ENCODE assay signal across 21 cellular contexts in the genomic region with DNA sequence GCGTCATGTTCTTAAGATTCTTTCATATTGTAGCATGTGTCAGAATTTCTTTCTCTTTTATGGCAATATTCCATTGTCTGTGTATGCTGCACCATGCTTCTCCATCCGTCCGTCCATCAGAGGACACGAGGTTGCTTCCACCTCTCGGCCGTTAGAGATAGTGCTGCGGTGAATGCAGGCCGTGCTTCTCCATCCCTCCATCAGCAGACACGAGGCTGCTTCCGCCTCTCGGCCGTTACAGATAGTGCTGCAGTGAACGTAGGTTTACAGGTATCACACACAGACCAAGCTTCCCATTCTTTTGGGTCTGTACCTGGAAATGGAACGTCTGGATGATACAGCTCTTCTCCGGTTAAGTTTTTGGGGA.
DNase-seq lines count a peak whose midpoint lies in the region; ATAC-seq and TF ChIP-seq lines count a peak whose summit lies in the region.
"Had no signal": no experiment of that assay in that cellular context is flagged by ENCODE, and none has a peak within 500 bp of the region (broad histone marks: within the 10 kb centered on the region; RNA-seq: fewer than 3 reads in every experiment).

No MANE protein-coding gene starts in this region.

- no peaks in the 10 kb centered on the region for H3K9me3 ChIP-seq in H9 (ENCODE audit: control insufficient read depth, low read depth, low read length)
- H3K9me3 ChIP-seq in mucosa of stomach (ENCODE audit: control insufficient read depth, low read length), result no peaks in the 10 kb centered on the region
- H3K9me3 ChIP-seq: ascending aorta, SJCRH30 had no signal

- H3K9ac ChIP-seq in H9 (ENCODE audit: extremely low read depth, insufficient read length, low read length), result no peak overlapping the region
- peak overlapping the region; percentile 17 for H3K9ac ChIP-seq in mucosa of stomach (ENCODE audit: low read length)
- H3K9ac ChIP-seq in mesendoderm (ENCODE audit: low read length), result no peak overlapping the region
- H3K9ac ChIP-seq: GM23248, parathyroid adenoma had no signal

- H3K9me3 Mint-ChIP-seq in H9 (no peaks in the 10 kb centered on the region), type B pancreatic cell (no peaks in the 10 kb centered on the region)
- H3K9me3 Mint-ChIP-seq in effector memory CD8-positive, alpha-beta T cell, result no peaks in the 10 kb centered on the region
- H3K9me3 Mint-ChIP-seq: activated naive CD4-positive, alpha-beta T cell treated with anti-CD3 and anti-CD28 coated beads, Interleukin-2, amount 50 U/mL, for 24 hours; CD4-positive, alpha-beta memory T cell; central memory CD8-positive, alpha-beta T cell; T-cell had no signal

- H3K23ac ChIP-seq in H9 (ENCODE audit: insufficient read length, low read depth, low read length), result no peak overlapping the region
- no peak overlapping the region for H3K23ac ChIP-seq in mesendoderm (ENCODE audit: low read length)

- H3K27ac Mint-ChIP-seq in H9 (peak overlapping the region in 2 of 3 experiments; percentile 28 to 33; a peak in 2 of 7 replicates), type B pancreatic cell (peak overlapping the region; percentile 79)
- H3K27ac Mint-ChIP-seq in effector memory CD8-positive, alpha-beta T cell, result peak overlapping the region; percentile 46 to 58
- H3K27ac Mint-ChIP-seq: activated naive CD4-positive, alpha-beta T cell treated with anti-CD3 and anti-CD28 coated beads, Interleukin-2, amount 50 U/mL, for 24 hours; T-cell had no signal

- H3K27ac ChIP-seq in H9 (ENCODE audit: insufficient read length, low read depth, low read length), result no peak overlapping the region
- no peak overlapping the region for H3K27ac ChIP-seq in mesendoderm (ENCODE audit: low read depth, low read length)
- H3K27ac ChIP-seq: ascending aorta, GM23248, parathyroid adenoma, SJCRH30 had no signal

- H4K91ac ChIP-seq in H9 (ENCODE audit: insufficient read length, low read depth, low read length), result no peak overlapping the region

- H3K56ac ChIP-seq in H9 (ENCODE audit: insufficient read length, low read depth, low read length) (no peak overlapping the region), mesendoderm (ENCODE audit: low read length) (no peak overlapping the region)

- H3K4me1 ChIP-seq in H9 (ENCODE audit: insufficient read depth, low read length), result no peaks in the 10 kb centered on the region
- H3K4me1 ChIP-seq in mucosa of stomach (ENCODE audit: control insufficient read depth, insufficient read depth, low read length), result peaks cover 74% of the 10 kb centered on the region
- H3K4me1 ChIP-seq in mesendoderm (ENCODE audit: control insufficient read depth, low read depth, low read length), result no peaks in the 10 kb centered on the region
- H3K4me1 ChIP-seq: SJCRH30 had no signal

- no peaks in the 10 kb centered on the region for H3K36me3 ChIP-seq in mucosa of stomach (ENCODE audit: control insufficient read depth, insufficient read depth, low read length)
- H3K36me3 ChIP-seq in mesendoderm (ENCODE audit: control insufficient read depth, insufficient read depth, low read length), result no peaks in the 10 kb centered on the region
- H3K36me3 ChIP-seq: ascending aorta, SJCRH30 had no signal

- no peak overlapping the region for H3K4me2 ChIP-seq in H9 (ENCODE audit: insufficient read depth, insufficient read length, low read length)
- H3K4me2 ChIP-seq in mesendoderm (ENCODE audit: low read length), result no peak overlapping the region

- H3K4me3 Mint-ChIP-seq in H9 (no peak overlapping the region), type B pancreatic cell (no peak overlapping the region)
- H3K4me3 Mint-ChIP-seq in effector memory CD8-positive, alpha-beta T cell, result no peak overlapping the region
- H3K4me3 Mint-ChIP-seq: activated naive CD4-positive, alpha-beta T cell treated with anti-CD3 and anti-CD28 coated beads, Interleukin-2, amount 50 U/mL, for 24 hours; CD4-positive, alpha-beta memory T cell; central memory CD8-positive, alpha-beta T cell; T-cell had no signal

- no peak overlapping the region for H2BK12ac ChIP-seq in H9 (ENCODE audit: insufficient read length, low read depth, low read length)

- H2BK5ac ChIP-seq in H9 (ENCODE audit: insufficient read length, low read length), result no peak overlapping the region
- H2BK5ac ChIP-seq in mesendoderm (ENCODE audit: low read length), result no peak overlapping the region

- H3K36me3 Mint-ChIP-seq in H9 (ENCODE audit: insufficient read depth in 1 of 3, low read depth in 3 of 3), result no peaks in the 10 kb centered on the region; a peak in 1 of 7 replicates
- H3K36me3 Mint-ChIP-seq in effector memory CD8-positive, alpha-beta T cell (ENCODE audit: insufficient read depth), result peaks cover 5% of the 10 kb centered on the region
- H3K36me3 Mint-ChIP-seq in type B pancreatic cell, result no peaks in the 10 kb centered on the region

- H3K4ac ChIP-seq in H9 (ENCODE audit: low read depth, low read length) (no peak overlapping the region), mesendoderm (ENCODE audit: low read depth, low read length) (no peak overlapping the region)

- no peak for DNase-seq in H9
- no peak for DNase-seq in effector memory CD8-positive, alpha-beta T cell
- DNase-seq in type B pancreatic cell (ENCODE audit: extremely low spot score, unreplicated experiment), result no peak
- DNase-seq in mesendoderm, result no peak
- DNase-seq in HUDEP-2 (lab: John Stamatoyannopoulos, UW; ENCODE audit: unreplicated experiment in 76 of 76), result no peak
- DNase-seq: activated T-cell treated with anti-CD3 and anti-CD28 coated beads, Interleukin-2, amount 50 U/mL, for 48 hours; CD4-positive, alpha-beta memory T cell; DND-41; GM23248; NCI-H1930; SJCRH30; stimulated activated CD8-positive, alpha-beta memory T cell treated with anti-CD3 and anti-CD28 coated beads, Interleukin-4, amount 100 ng/mL, for 48 hours had no signal

- ATAC-seq in effector memory CD8-positive, alpha-beta T cell (replicated peaks), result no peak
- no peak for ATAC-seq in HG03520 (IDR thresholded peaks at IDR 0.05; ENCODE audit: unreplicated experiment)
- ATAC-seq: T-cell had no signal

- H2BK15ac ChIP-seq in H9 (ENCODE audit: low read depth, low read length) (no peak overlapping the region), mesendoderm (replicated peaks; ENCODE audit: low read depth) (no peak overlapping the region)

- no peak overlapping the region for H2AFZ ChIP-seq in H9 (ENCODE audit: low read length)
- H2AFZ ChIP-seq: GM23248, parathyroid adenoma had no signal

- no peak overlapping the region for H2AK5ac ChIP-seq in H9 (ENCODE audit: insufficient read length, low read length)
- no peak overlapping the region for H2AK5ac ChIP-seq in mesendoderm (ENCODE audit: low read length)

- H3T11ph ChIP-seq in H9 (ENCODE audit: low read length), result no peak overlapping the region

- no peak overlapping the region for H2BK120ac ChIP-seq in H9 (ENCODE audit: low read depth, low read length, poor library complexity, severe bottlenecking)
- no peak overlapping the region for H2BK120ac ChIP-seq in mesendoderm (ENCODE audit: low read depth, low read length)

- peaks cover 10% of the 10 kb centered on the region for H3K79me1 ChIP-seq in H9 (ENCODE audit: insufficient read depth, low read depth, low read length, poor library complexity, severe bottlenecking)
- peaks cover 38% of the 10 kb centered on the region for H3K79me1 ChIP-seq in mesendoderm (ENCODE audit: low read length)

- H4K20me1 ChIP-seq in H9 (ENCODE audit: control insufficient read depth, insufficient read depth, insufficient read length), result no peaks in the 10 kb centered on the region

- H4K5ac ChIP-seq in H9 (ENCODE audit: insufficient read length, low read depth, low read length) (no peak overlapping the region), mesendoderm (ENCODE audit: low read length) (no peak overlapping the region)

- no peaks in the 10 kb centered on the region for H3K27me3 Mint-ChIP-seq in H9 (ENCODE audit: low read depth)
- no peaks in the 10 kb centered on the region for H3K27me3 Mint-ChIP-seq in effector memory CD8-positive, alpha-beta T cell
- H3K27me3 Mint-ChIP-seq in type B pancreatic cell, result no peaks in the 10 kb centered on the region
- H3K27me3 Mint-ChIP-seq: activated naive CD4-positive, alpha-beta T cell treated with anti-CD3 and anti-CD28 coated beads, Interleukin-2, amount 50 U/mL, for 24 hours; CD4-positive, alpha-beta memory T cell; central memory CD8-positive, alpha-beta T cell; T-cell had no signal

- H3K4me1 Mint-ChIP-seq in H9 (peaks cover 13 to 24% of the 10 kb centered on the region in 2 experiments), type B pancreatic cell (ENCODE audit: unreplicated experiment) (peaks cover 37% of the 10 kb centered on the region)
- H3K4me1 Mint-ChIP-seq in effector memory CD8-positive, alpha-beta T cell (ENCODE audit: low read depth in 2 of 2), result peaks cover 42 to 49% of the 10 kb centered on the region in 2 donors

- H3K18ac ChIP-seq in H9 (ENCODE audit: insufficient read length, low read depth, low read length) (no peak overlapping the region), mesendoderm (ENCODE audit: low read length) (no peak overlapping the region)

- no CpG with 5 or more reads among the region's 15 CpGs for WGBS in H9 (ENCODE audit: extremely low coverage, insufficient read length, low lambda C conversion rate)
- no CpG with 5 or more reads among the region's 15 CpGs for WGBS in mesendoderm (ENCODE audit: extremely low coverage, insufficient coverage, low lambda C conversion rate)

- H3K23me2 ChIP-seq in H9 (ENCODE audit: insufficient read length, low read depth, low read length, poor library complexity, severe bottlenecking), result no peaks in the 10 kb centered on the region

- H3K27me3 ChIP-seq in H9 (ENCODE audit: insufficient read depth, low read length) (no peaks in the 10 kb centered on the region), mucosa of stomach (ENCODE audit: control insufficient read depth, insufficient read depth, low read length) (no peaks in the 10 kb centered on the region), mesendoderm (ENCODE audit: insufficient read depth, low read length, poor library complexity) (no peaks in the 10 kb centered on the region)
- H3K27me3 ChIP-seq: ascending aorta, dorsolateral prefrontal cortex, SJCRH30 had no signal

- no peak for TF ChIP-seq CTCF in H9 (conservative IDR thresholded peaks at IDR 0.05)
- no peak for TF ChIP-seq CTCF in type B pancreatic cell (conservative IDR thresholded peaks at IDR 0.05)

- peak overlapping the region; percentile 21 for H3K4me3 ChIP-seq in mucosa of stomach (ENCODE audit: low read length)
- no peak overlapping the region for H3K4me3 ChIP-seq in mesendoderm (ENCODE audit: low read length)
- H3K4me3 ChIP-seq: ascending aorta, dorsolateral prefrontal cortex, GM23248, lung, SJCRH30 had no signal

- no peak overlapping the region for H2BK20ac ChIP-seq in H9 (ENCODE audit: low read depth, low read length, poor library complexity, severe bottlenecking)

- H4K8ac ChIP-seq in H9 (replicated peaks; ENCODE audit: insufficient read length, low read depth, low read length), result no peak overlapping the region
- no peak overlapping the region for H4K8ac ChIP-seq in mesendoderm (ENCODE audit: low read depth, low read length)

- peaks cover 3% of the 10 kb centered on the region; the same call in 1 of the 2 replicates for H3K79me2 ChIP-seq in H9 (ENCODE audit: insufficient read depth, low read length)
- peaks cover 9% of the 10 kb centered on the region for H3K79me2 ChIP-seq in mesendoderm (ENCODE audit: control insufficient read depth, insufficient read depth, low read length)

- H3K14ac ChIP-seq in H9 (ENCODE audit: insufficient read depth, low read length), result no peak overlapping the region
